13 cellular contexts compared by ENCODE assay signal in the genomic region with DNA sequence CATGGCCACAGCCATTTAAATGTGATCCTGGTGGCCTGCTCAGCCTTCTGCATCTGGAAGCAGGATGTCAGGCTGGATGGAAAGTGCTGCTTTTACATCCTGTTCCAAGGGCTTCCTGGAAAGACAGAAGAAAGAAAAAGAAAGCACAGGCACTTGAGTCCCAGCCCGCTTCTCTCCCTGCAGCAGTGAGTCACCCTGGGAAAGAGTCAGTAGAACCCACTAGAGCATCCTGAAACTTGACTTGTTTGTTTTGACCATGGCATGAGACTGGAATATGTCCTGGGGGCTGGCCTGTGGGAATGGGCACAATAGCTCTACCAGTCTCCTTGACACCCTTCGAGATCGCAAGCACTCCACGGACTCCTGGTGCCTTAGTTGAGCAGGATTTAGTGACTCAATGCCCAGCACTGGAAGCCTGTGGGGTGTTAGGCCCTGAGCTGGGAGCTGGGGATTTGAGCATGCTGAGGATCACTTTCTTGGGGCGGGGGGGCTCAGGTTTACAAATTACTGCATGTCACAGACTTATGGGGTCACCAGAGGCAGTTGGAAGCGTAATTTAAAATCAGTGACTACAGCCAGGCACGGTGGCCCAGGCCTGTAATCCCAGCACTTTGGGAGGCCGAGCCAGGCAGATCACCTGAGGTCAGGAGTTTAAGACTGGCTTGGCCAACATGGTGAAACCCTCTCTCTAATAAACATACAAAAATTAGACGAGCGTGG. TPM values are rescaled to one million over a fixed set of nuclear protein-coding genes. Genes with fewer than 3 reads are reported as not detected.
DNase-seq lines count a peak whose midpoint lies in the region; ATAC-seq and TF ChIP-seq lines count a peak whose summit lies in the region.
"Had no signal": no experiment of that assay in that cellular context is flagged by ENCODE, and none has a peak within 500 bp of the region (broad histone marks: within the 10 kb centered on the region; RNA-seq: fewer than 3 reads in every experiment).

No MANE protein-coding gene starts in this region.

- H3K9me3 ChIP-seq in RWPE2 (ENCODE audit: severe bottlenecking) (no peaks in the 10 kb centered on the region), mucosa of rectum (ENCODE audit: control insufficient read depth in 2 of 2, low read length in 2 of 2) (no peaks in the 10 kb centered on the region)
- H3K9me3 ChIP-seq: BLaER1 treated with 17β-estradiol and CSF1 and Interleukin-3, amounts not matched to agents 10 nM and 100 nM; neutrophil had no signal

- H3K4me1 ChIP-seq in RWPE2 (ENCODE audit: insufficient read depth, poor library complexity, severe bottlenecking), result no peaks in the 10 kb centered on the region
- H3K4me1 ChIP-seq in mucosa of rectum (ENCODE audit: control insufficient read depth in 2 of 2, insufficient read depth in 2 of 2, low read length in 2 of 2), result peaks cover 11 to 13% of the 10 kb centered on the region in 2 donors
- H3K4me1 ChIP-seq: BLaER1 treated with 17β-estradiol and CSF1 and Interleukin-3, amounts not matched to agents 10 nM and 100 nM had no signal

- H3K27ac ChIP-seq in RWPE2 (ENCODE audit: poor library complexity, severe bottlenecking) (no peak overlapping the region), mucosa of rectum (ENCODE audit: low read depth in 2 of 2, low read length in 2 of 2) (peak overlapping the region; percentile 52 to 54)
- H3K27ac ChIP-seq: BLaER1 treated with 17β-estradiol and CSF1 and Interleukin-3, amounts not matched to agents 10 nM and 100 nM; neutrophil had no signal

- H3K27me3 ChIP-seq in RWPE2 (ENCODE audit: insufficient read depth, poor library complexity, severe bottlenecking) (no peaks in the 10 kb centered on the region), mucosa of rectum (ENCODE audit: control insufficient read depth in 2 of 2, insufficient read depth in 2 of 2, low read length in 2 of 2) (no peaks in the 10 kb centered on the region)
- H3K27me3 ChIP-seq: BLaER1 treated with 17β-estradiol and CSF1 and Interleukin-3, amounts not matched to agents 10 nM and 100 nM; neutrophil had no signal

- DNase-seq in AG20443 (ENCODE audit: low spot score), result peak; percentile 75
- DNase-seq in RWPE2 (ENCODE audit: low spot score), result peak; percentile 38
- no peak for DNase-seq in NCI-H2081 treated with DMSO at 0.1 percent for 48 hours (lab: John Stamatoyannopoulos, UW)
- no peak for DNase-seq in OCI-M2 (lab: John Stamatoyannopoulos, UW; ENCODE audit: unreplicated experiment)
- DNase-seq: cerebellar nuclear complex; NCI-H1694; stimulated activated CD4-positive, alpha-beta T cell treated with anti-CD3 and anti-CD28 coated beads, Interleukin-4, amount 100 ng/mL, for 24 hours had no signal

- no peak overlapping the region for H3K4me3 ChIP-seq in RWPE2 (ENCODE audit: severe bottlenecking)
- no peak overlapping the region for H3K4me3 ChIP-seq in mucosa of rectum (ENCODE audit: low read length in 2 of 2)
- H3K4me3 ChIP-seq: BLaER1 treated with 17β-estradiol and CSF1 and Interleukin-3, amounts not matched to agents 10 nM and 100 nM had no signal

- no peak overlapping the region for H3K9ac ChIP-seq in mucosa of rectum (ENCODE audit: low read depth in 1 of 2, low read length in 2 of 2)
- H3K9ac ChIP-seq: BLaER1 treated with 17β-estradiol and CSF1 and Interleukin-3, amounts not matched to agents 10 nM and 100 nM had no signal

- no peak for TF ChIP-seq CTCF in RWPE2 (IDR thresholded peaks at IDR 0.05; ENCODE audit: poor library complexity, severe bottlenecking)

- no peak for ATAC-seq in RWPE2 (ENCODE audit: low read depth)
- ATAC-seq in esophagus mucosa, result peak; percentile 32
- ATAC-seq in GM19467 (IDR thresholded peaks at IDR 0.05; ENCODE audit: unreplicated experiment), result no peak
- no peak for ATAC-seq in GM21737 (IDR thresholded peaks at IDR 0.05; ENCODE audit: unreplicated experiment)

- H3K36me3 ChIP-seq in RWPE2 (ENCODE audit: low read depth) (no peaks in the 10 kb centered on the region), mucosa of rectum (ENCODE audit: control insufficient read depth in 2 of 2, insufficient read depth in 2 of 2, low read length in 2 of 2) (no peaks in the 10 kb centered on the region)
- H3K36me3 ChIP-seq: BLaER1 treated with 17β-estradiol and CSF1 and Interleukin-3, amounts not matched to agents 10 nM and 100 nM; neutrophil had no signal

RNA-seq across cellular contexts. Expression of a gene that starts 22.1 kb away (rescaled TPM):
- total RNA-seq in esophagus mucosa, result 16.9 TPM

RNA-seq across cellular contexts. Expression of a gene that starts 58.6 kb away (rescaled TPM):
- 0.84 TPM for total RNA-seq in esophagus mucosa

Comparison
In these comparisons a context has a peak if more than half of its experiments do, and no peak if none do; other contexts are left out.
1. DNase-seq: peak in AG20443 (single experiment) and RWPE2 (single experiment); none in NCI-H2081 treated with DMSO at 0.1 percent for 48 hours (single experiment) and OCI-M2 (single experiment).